ENCODE assay signal across 19 cellular contexts in the genomic region with DNA sequence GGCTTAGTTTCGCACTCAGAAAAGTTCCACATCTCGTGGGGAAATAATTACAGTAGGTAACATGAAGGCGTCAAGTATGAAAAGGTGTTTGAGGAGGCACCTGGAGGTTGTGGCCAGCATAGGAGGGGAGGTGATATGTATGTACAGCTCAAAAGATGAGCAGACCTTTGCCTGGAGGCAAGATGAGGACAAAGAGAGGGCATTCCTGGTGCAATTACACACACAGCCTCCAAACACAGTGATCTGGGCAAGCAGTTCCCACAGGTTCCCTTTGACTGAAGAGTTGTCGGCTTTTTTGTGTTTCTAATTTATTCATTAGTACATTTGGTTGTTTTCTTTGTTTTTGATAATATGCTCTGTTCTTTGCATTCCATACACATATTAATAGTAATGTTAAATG. TPM values are rescaled to one million over a fixed set of nuclear protein-coding genes. Genes with fewer than 3 reads are reported as not detected.
A peak's percentile ranks its signal among the peaks of the same experiment; 100 is the strongest.
DNase-seq lines count a peak whose midpoint lies in the region; ATAC-seq and TF ChIP-seq lines count a peak whose summit lies in the region.
"Had no signal": no experiment of that assay in that cellular context is flagged by ENCODE, and none has a peak within 500 bp of the region (broad histone marks: within the 10 kb centered on the region; RNA-seq: fewer than 3 reads in every experiment).

No MANE protein-coding gene starts in this region.

- H3K4me3 Mint-ChIP-seq in WTC11 (no peak overlapping the region), T-cell (no peak overlapping the region)
- H3K4me3 Mint-ChIP-seq: B cell; CD8-positive, alpha-beta memory T cell had no signal

- POLR2A ChIA-PET in WTC11 (lab: Charles Lee): no interaction called here
- POLR2A ChIA-PET in T-cell (lab: Charles Lee): no interaction called here
- POLR2A ChIA-PET in RWPE1 (lab: Yijun Ruan, JAX; ENCODE audit: low non-redundant PET): no interaction called here

- H3K9me3 Mint-ChIP-seq in WTC11 (peaks cover 34% of the 10 kb centered on the region), T-cell (peaks cover 6 to 11% (median 11%) of the 10 kb centered on the region in 3 donors)

- H3K4me1 Mint-ChIP-seq in WTC11 (peaks cover 45% of the 10 kb centered on the region), T-cell (no peaks in the 10 kb centered on the region)
- H3K4me1 Mint-ChIP-seq: CD8-positive, alpha-beta memory T cell had no signal

- WGBS in suprapubic skin: 84% methylated on average over 4 of the region's 4 CpGs

- H3K4me3 ChIP-seq in H7 (ENCODE audit: insufficient read depth, low read depth, low read length) (no peak overlapping the region), iPS-20b (ENCODE audit: low read length) (peak overlapping the region; percentile 32; the same call in 1 of the 2 replicates), suprapubic skin (no peak overlapping the region)
- H3K4me3 ChIP-seq: BLaER1 treated with 17β-estradiol and CSF1 and Interleukin-3, amounts not matched to agents 10 nM and 100 nM; GM23248; HAP-1 had no signal

- H3K27me3 Mint-ChIP-seq in WTC11 (ENCODE audit: low read depth) (no peaks in the 10 kb centered on the region), T-cell (no peaks in the 10 kb centered on the region)
- H3K27me3 Mint-ChIP-seq: B cell had no signal

- H3K9ac ChIP-seq in iPS-20b (ENCODE audit: low read depth, low read length): no peak overlapping the region
- H3K9ac ChIP-seq: BLaER1 treated with 17β-estradiol and CSF1 and Interleukin-3, amounts not matched to agents 10 nM and 100 nM; GM23248; KMS-11 had no signal

- TF ChIP-seq EP300 in suprapubic skin (IDR thresholded peaks at IDR 0.05): no peak

- H3K27ac ChIP-seq in iPS-20b (ENCODE audit: low read length) (no peak overlapping the region), suprapubic skin (no peak overlapping the region), RWPE1 (no peak overlapping the region)
- H3K27ac ChIP-seq: BLaER1 treated with 17β-estradiol and CSF1 and Interleukin-3, amounts not matched to agents 10 nM and 100 nM; GM23248; KMS-11 had no signal

- ATAC-seq in WTC11 (peak; percentile 97), T-cell (replicated peaks in 1 of 4) (no peak)

- TF ChIP-seq CTCF in WTC11 (IDR thresholded peaks at IDR 0.05) (no peak), suprapubic skin (IDR thresholded peaks at IDR 0.05) (no peak), RWPE1 (conservative IDR thresholded peaks at IDR 0.05; ENCODE audit: low read depth) (no peak)

- H3K9me3 ChIP-seq in iPS-20b (ENCODE audit: insufficient read depth, low read depth, low read length): peaks cover 9% of the 10 kb centered on the region
- no peaks in the 10 kb centered on the region for H3K9me3 ChIP-seq in suprapubic skin
- H3K9me3 ChIP-seq: HAP-1 had no signal

- peaks cover 42% of the 10 kb centered on the region for H3K36me3 Mint-ChIP-seq in WTC11
- no peaks in the 10 kb centered on the region for H3K36me3 Mint-ChIP-seq in T-cell
- H3K36me3 Mint-ChIP-seq: CD8-positive, alpha-beta memory T cell had no signal

- H3K27me3 ChIP-seq in H7 (ENCODE audit: control insufficient read depth, insufficient read depth, low read length) (no peaks in the 10 kb centered on the region), iPS-20b (ENCODE audit: insufficient read depth, low read length) (no peaks in the 10 kb centered on the region), suprapubic skin (no peaks in the 10 kb centered on the region)
- H3K27me3 ChIP-seq: BLaER1 treated with 17β-estradiol and CSF1 and Interleukin-3, amounts not matched to agents 10 nM and 100 nM had no signal

- H3K27ac Mint-ChIP-seq in WTC11 (peak overlapping the region; percentile 91), T-cell (no peak overlapping the region)
- H3K27ac Mint-ChIP-seq: B cell; CD8-positive, alpha-beta memory T cell had no signal

- DNase-seq in ELF-1 (ENCODE audit: low read depth, low spot score): peak; percentile 84
- DNase-seq in H7: peak; percentile 4
- no peak for DNase-seq in WTC11 (ENCODE audit: low spot score)
- DNase-seq in T-cell: no peak
- DNase-seq in suprapubic skin (ENCODE audit: low spot score in 2 of 2): no peak
- no peak for DNase-seq in A172 (ENCODE audit: low spot score)
- DNase-seq in RWPE1 (ENCODE audit: low spot score): no peak
- DNase-seq: 8988T; CD8-positive, alpha-beta memory T cell; COR-L47; DMS 273 treated with DMSO at 0.1 percent for 48 hours; DMS79; GF-D8; GM23248 had no signal

- H3K4me1 ChIP-seq in iPS-20b (ENCODE audit: insufficient read depth, low read length): peaks cover 5% of the 10 kb centered on the region; the same call in 1 of the 2 replicates
- no peaks in the 10 kb centered on the region for H3K4me1 ChIP-seq in suprapubic skin
- H3K4me1 ChIP-seq: HAP-1 had no signal

- CTCF ChIA-PET in WTC11 (lab: Charles Lee) (no interaction called here), T-cell (lab: Charles Lee) (no interaction called here), RWPE1 (lab: Yijun Ruan, JAX) (no interaction called here)

- no peaks in the 10 kb centered on the region for H3K36me3 ChIP-seq in H7 (replicated peaks; ENCODE audit: control insufficient read depth, insufficient read depth, low read length)
- H3K36me3 ChIP-seq in iPS-20b (ENCODE audit: insufficient read depth, low read depth, low read length): no peaks in the 10 kb centered on the region
- no peaks in the 10 kb centered on the region for H3K36me3 ChIP-seq in suprapubic skin
- H3K36me3 ChIP-seq: HAP-1 had no signal

- TF ChIP-seq POLR2A in suprapubic skin (IDR thresholded peaks at IDR 0.05): no peak

TF ChIP-seq in WTC11, 78 proteins besides CTCF, POLR2A, EP300 and RAD21:
- TF ChIP-seq, protein P1, sequence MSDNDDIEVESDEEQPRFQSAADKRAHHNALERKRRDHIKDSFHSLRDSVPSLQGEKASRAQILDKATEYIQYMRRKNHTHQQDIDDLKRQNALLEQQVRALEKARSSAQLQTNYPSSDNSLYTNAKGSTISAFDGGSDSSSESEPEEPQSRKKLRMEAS (CRISPR knock-in tag; IDR thresholded peaks at IDR 0.05): no peak
- no peak for TF ChIP-seq GTF2I (CRISPR knock-in tag; conservative IDR thresholded peaks at IDR 0.05)
- TF ChIP-seq ZNF317 (CRISPR knock-in tag; IDR thresholded peaks at IDR 0.05; ENCODE audit: borderline replicate concordance, low read depth): no peak
- TF ChIP-seq, protein P2, sequence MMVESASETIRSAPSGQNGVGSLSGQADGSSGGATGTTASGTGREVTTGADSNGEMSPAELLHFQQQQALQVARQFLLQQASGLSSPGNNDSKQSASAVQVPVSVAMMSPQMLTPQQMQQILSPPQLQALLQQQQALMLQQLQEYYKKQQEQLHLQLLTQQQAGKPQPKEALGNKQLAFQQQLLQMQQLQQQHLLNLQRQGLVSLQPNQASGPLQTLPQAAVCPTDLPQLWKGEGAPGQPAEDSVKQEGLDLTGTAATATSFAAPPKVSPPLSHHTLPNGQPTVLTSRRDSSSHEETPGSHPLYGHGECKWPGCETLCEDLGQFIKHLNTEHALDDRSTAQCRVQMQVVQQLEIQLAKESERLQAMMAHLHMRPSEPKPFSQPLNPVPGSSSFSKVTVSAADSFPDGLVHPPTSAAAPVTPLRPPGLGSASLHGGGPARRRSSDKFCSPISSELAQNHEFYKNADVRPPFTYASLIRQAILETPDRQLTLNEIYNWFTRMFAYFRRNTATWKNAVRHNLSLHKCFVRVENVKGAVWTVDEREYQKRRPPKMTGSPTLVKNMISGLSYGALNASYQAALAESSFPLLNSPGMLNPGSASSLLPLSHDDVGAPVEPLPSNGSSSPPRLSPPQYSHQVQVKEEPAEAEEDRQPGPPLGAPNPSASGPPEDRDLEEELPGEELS (CRISPR knock-in tag; IDR thresholded peaks at IDR 0.05): no peak
- no peak for TF ChIP-seq GABPB1 (CRISPR knock-in tag; IDR thresholded peaks at IDR 0.05)
- no peak for TF ChIP-seq CREB1 (CRISPR knock-in tag; IDR thresholded peaks at IDR 0.05)
- TF ChIP-seq ZNF121 (CRISPR knock-in tag; IDR thresholded peaks at IDR 0.05): no peak
- TF ChIP-seq, protein P3, sequence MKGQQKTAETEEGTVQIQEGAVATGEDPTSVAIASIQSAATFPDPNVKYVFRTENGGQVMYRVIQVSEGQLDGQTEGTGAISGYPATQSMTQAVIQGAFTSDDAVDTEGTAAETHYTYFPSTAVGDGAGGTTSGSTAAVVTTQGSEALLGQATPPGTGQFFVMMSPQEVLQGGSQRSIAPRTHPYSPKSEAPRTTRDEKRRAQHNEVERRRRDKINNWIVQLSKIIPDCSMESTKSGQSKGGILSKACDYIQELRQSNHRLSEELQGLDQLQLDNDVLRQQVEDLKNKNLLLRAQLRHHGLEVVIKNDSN (CRISPR knock-in tag; IDR thresholded peaks at IDR 0.05): no peak
- no peak for TF ChIP-seq EMX1 (CRISPR knock-in tag; IDR thresholded peaks at IDR 0.05)
- TF ChIP-seq NR3C1 (CRISPR knock-in tag; conservative IDR thresholded peaks at IDR 0.05; ENCODE audit: low read depth): no peak
- TF ChIP-seq, protein P4, sequence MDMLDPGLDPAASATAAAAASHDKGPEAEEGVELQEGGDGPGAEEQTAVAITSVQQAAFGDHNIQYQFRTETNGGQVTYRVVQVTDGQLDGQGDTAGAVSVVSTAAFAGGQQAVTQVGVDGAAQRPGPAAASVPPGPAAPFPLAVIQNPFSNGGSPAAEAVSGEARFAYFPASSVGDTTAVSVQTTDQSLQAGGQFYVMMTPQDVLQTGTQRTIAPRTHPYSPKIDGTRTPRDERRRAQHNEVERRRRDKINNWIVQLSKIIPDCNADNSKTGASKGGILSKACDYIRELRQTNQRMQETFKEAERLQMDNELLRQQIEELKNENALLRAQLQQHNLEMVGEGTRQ (CRISPR knock-in tag; IDR thresholded peaks at IDR 0.05): no peak

RNA-seq across cellular contexts. Expression of gene CDK14, which starts 46.9 kb away (rescaled TPM):
- 28.6 and 37.2 TPM in 2 replicates for total RNA-seq in H7 (2014; rRNA removed; shearing (Covaris generic))
- 35.0 to 57.9 TPM (median 38.3 TPM) in 3 replicates for total RNA-seq in WTC11 (2021)
- total RNA-seq in T-cell: 1 to 10 TPM in 4 of 5 donors, under 1 TPM in 1; 0.86 to 6.6 (median 1.6) TPM
- total RNA-seq in suprapubic skin: 1 to 10 TPM; 3.5 to 5.1 (median 3.9) TPM
- total RNA-seq in A172 (2014; rRNA removed; shearing (Covaris generic)): 19.6 and 22.3 TPM in 2 replicates

Comparison
In these comparisons a context has a peak if more than half of its experiments do, and no peak if none do; other contexts are left out.
1. DNase-seq: peak in ELF-1 (single experiment) and H7 (single experiment); none in WTC11 (single experiment), T-cell (0 of 34), suprapubic skin (0 of 2), A172 (single experiment) and RWPE1 (single experiment).